Comparison of ENCODE assay signal across 6 cellular contexts in the genomic region with DNA sequence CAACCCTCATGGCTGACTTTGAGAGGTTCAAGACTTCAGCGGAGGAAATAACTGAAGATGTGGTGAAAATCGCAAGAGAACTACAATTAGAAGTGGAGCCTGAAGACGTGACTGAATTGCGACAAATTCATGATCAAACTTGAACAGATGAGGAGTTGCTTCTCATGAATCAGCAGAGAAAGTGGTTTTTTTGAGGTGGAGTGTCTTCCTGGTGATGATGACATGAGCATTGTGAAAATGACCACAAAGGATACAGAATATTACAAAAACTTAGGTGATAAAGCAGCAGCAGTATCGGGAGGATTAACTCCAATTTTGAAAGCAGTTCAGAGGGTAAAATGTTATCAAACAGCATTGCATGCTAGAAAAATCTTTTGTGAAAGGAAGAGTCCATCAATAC. TPM values are rescaled to one million over a fixed set of nuclear protein-coding genes. Genes with fewer than 3 reads are reported as not detected.
"Had no signal": no experiment of that assay in that cellular context is flagged by ENCODE, and none has a peak within 500 bp of the region (broad histone marks: within the 10 kb centered on the region; RNA-seq: fewer than 3 reads in every experiment).

No MANE protein-coding gene starts in this region.

RNA-seq across cellular contexts. Expression of a gene that starts 40.3 kb away (rescaled TPM):
- total RNA-seq: HepG2, HT1080, IMR-90, NCI-H460, PC-9, RPMI7951 had no signal
